9 cellular contexts compared by ENCODE assay signal in genomic region chr3:128490650-128491070, GRCh38. TPM values are rescaled to one million over a fixed set of nuclear protein-coding genes. Genes with fewer than 3 reads are reported as not detected.
DNase-seq lines count a peak whose midpoint lies in the region; ATAC-seq and TF ChIP-seq lines count a peak whose summit lies in the region.
"Had no signal": no experiment of that assay in that cellular context is flagged by ENCODE, and none has a peak within 500 bp of the region (broad histone marks: within the 10 kb centered on the region; RNA-seq: fewer than 3 reads in every experiment).

No MANE protein-coding gene starts in this region.

- H3K36me3 ChIP-seq in PC-9 (ENCODE audit: low read depth) (no peaks in the 10 kb centered on the region), skeletal muscle satellite cell (ENCODE audit: insufficient read depth, low read length) (no peaks in the 10 kb centered on the region)

- H3K4me3 Mint-ChIP-seq in activated CD4-positive, alpha-beta memory T cell treated with anti-CD3 and anti-CD28 coated beads for 36 hours = no peak overlapping the region
- no peak overlapping the region for H3K4me3 Mint-ChIP-seq in activated CD4-positive, alpha-beta memory T cell treated with anti-CD3 and anti-CD28 coated beads, Interleukin-2, amount 10 ng/mL, durations not matched to agents 7 days and 5 days
- H3K4me3 Mint-ChIP-seq in effector memory CD8-positive, alpha-beta T cell = peak overlapping the region in 1 of 2 donors; percentile 81
- no peak overlapping the region for H3K4me3 Mint-ChIP-seq in activated CD8-positive, alpha-beta T cell treated with anti-CD3 and anti-CD28 coated beads for 36 hours
- no peak overlapping the region for H3K4me3 Mint-ChIP-seq in activated naive CD4-positive, alpha-beta T cell treated with anti-CD3 and anti-CD28 coated beads for 36 hours

- H3K36me3 Mint-ChIP-seq in activated CD4-positive, alpha-beta memory T cell treated with anti-CD3 and anti-CD28 coated beads for 36 hours = no peaks in the 10 kb centered on the region
- H3K36me3 Mint-ChIP-seq in activated CD4-positive, alpha-beta memory T cell treated with anti-CD3 and anti-CD28 coated beads, Interleukin-2, amount 10 ng/mL, durations not matched to agents 7 days and 5 days (ENCODE audit: low read depth) = no peaks in the 10 kb centered on the region
- peaks cover 3% of the 10 kb centered on the region for H3K36me3 Mint-ChIP-seq in effector memory CD8-positive, alpha-beta T cell (ENCODE audit: insufficient read depth)
- no peaks in the 10 kb centered on the region for H3K36me3 Mint-ChIP-seq in activated CD8-positive, alpha-beta T cell treated with anti-CD3 and anti-CD28 coated beads for 36 hours (ENCODE audit: low read depth)
- no peaks in the 10 kb centered on the region for H3K36me3 Mint-ChIP-seq in activated naive CD4-positive, alpha-beta T cell treated with anti-CD3 and anti-CD28 coated beads for 36 hours (ENCODE audit: low read depth)

- H3K4me1 ChIP-seq in PC-9 (replicated peaks; ENCODE audit: insufficient read depth) (peaks cover 18% of the 10 kb centered on the region), skeletal muscle satellite cell (ENCODE audit: control insufficient read depth, insufficient read depth, low read length) (peaks cover 28% of the 10 kb centered on the region)

- H3K27me3 ChIP-seq in PC-9 (ENCODE audit: insufficient read depth, low read depth) (no peaks in the 10 kb centered on the region), skeletal muscle satellite cell (ENCODE audit: control insufficient read depth, insufficient read depth, low read length) (peaks cover 94% of the 10 kb centered on the region)

- peak overlapping the region; percentile 93; the same call in 1 of the 2 replicates for H3K4me3 ChIP-seq in PC-9
- H3K4me3 ChIP-seq in iPS-18c (ENCODE audit: insufficient read depth, low read depth, low read length) = peak overlapping the region; percentile 50; the same call in 1 of the 2 replicates
- no peak overlapping the region for H3K4me3 ChIP-seq in skeletal muscle satellite cell (ENCODE audit: low read length)

- no peak overlapping the region for H3K27ac Mint-ChIP-seq in activated CD4-positive, alpha-beta memory T cell treated with anti-CD3 and anti-CD28 coated beads for 36 hours
- H3K27ac Mint-ChIP-seq in activated CD4-positive, alpha-beta memory T cell treated with anti-CD3 and anti-CD28 coated beads, Interleukin-2, amount 10 ng/mL, durations not matched to agents 7 days and 5 days = no peak overlapping the region
- no peak overlapping the region for H3K27ac Mint-ChIP-seq in effector memory CD8-positive, alpha-beta T cell
- H3K27ac Mint-ChIP-seq in activated CD8-positive, alpha-beta T cell treated with anti-CD3 and anti-CD28 coated beads for 36 hours = no peak overlapping the region
- H3K27ac Mint-ChIP-seq in activated naive CD4-positive, alpha-beta T cell treated with anti-CD3 and anti-CD28 coated beads for 36 hours = no peak overlapping the region

- CTCF ChIA-PET in activated CD4-positive, alpha-beta memory T cell treated with anti-CD3 and anti-CD28 coated beads for 36 hours (lab: Charles Lee) = interaction anchor here (0.8 to 1.8 kb wide), 4 partner anchors 43 to 119 kb away, joined by 3 to 20 read pairs (median 4); no protein-coding TSS in a partner anchor
- CTCF ChIA-PET in activated CD4-positive, alpha-beta memory T cell treated with anti-CD3 and anti-CD28 coated beads, Interleukin-2, amount 10 ng/mL, durations not matched to agents 7 days and 5 days (lab: Charles Lee) = interaction anchor here (1.5 kb wide), 1 partner anchor 63 kb away, joined by 5 read pairs; no protein-coding TSS in a partner anchor
- CTCF ChIA-PET in PC-9 (lab: Charles Lee) = interaction anchor here (0.6 kb wide), 1 partner anchor 75 kb away, joined by 3 read pairs; no protein-coding TSS in a partner anchor
- CTCF ChIA-PET in activated CD8-positive, alpha-beta T cell treated with anti-CD3 and anti-CD28 coated beads for 36 hours (lab: Charles Lee) = interaction anchor here (0.9 to 1.3 kb wide), 5 partner anchors 8 to 65 kb away, joined by 3 to 5 read pairs (median 4); no protein-coding TSS in a partner anchor
- CTCF ChIA-PET in activated naive CD4-positive, alpha-beta T cell treated with anti-CD3 and anti-CD28 coated beads for 36 hours (lab: Charles Lee) = interaction anchor here (0.6 to 3.9 kb wide), 3 partner anchors 64 to 212 kb away, joined by 3 to 19 read pairs (median 5); no protein-coding TSS in a partner anchor

- peak; percentile 10 for DNase-seq in activated CD4-positive, alpha-beta memory T cell treated with anti-CD3 and anti-CD28 coated beads for 36 hours
- no peak for DNase-seq in activated CD4-positive, alpha-beta memory T cell treated with anti-CD3 and anti-CD28 coated beads, Interleukin-2, amount 10 ng/mL, durations not matched to agents 7 days and 5 days
- no peak for DNase-seq in PC-9
- DNase-seq in effector memory CD8-positive, alpha-beta T cell = no peak
- DNase-seq in activated CD8-positive, alpha-beta T cell treated with anti-CD3 and anti-CD28 coated beads for 36 hours = no peak
- no peak for DNase-seq in activated naive CD4-positive, alpha-beta T cell treated with anti-CD3 and anti-CD28 coated beads for 36 hours
- DNase-seq: NCI-H1417 treated with DMSO at 0.1 percent for 48 hours had no signal

- H3K79me2 ChIP-seq in PC-9 (ENCODE audit: low read depth) = peaks cover 32% of the 10 kb centered on the region

- H3K27me3 Mint-ChIP-seq in activated CD4-positive, alpha-beta memory T cell treated with anti-CD3 and anti-CD28 coated beads for 36 hours = peaks cover 63% of the 10 kb centered on the region
- H3K27me3 Mint-ChIP-seq in activated CD4-positive, alpha-beta memory T cell treated with anti-CD3 and anti-CD28 coated beads, Interleukin-2, amount 10 ng/mL, durations not matched to agents 7 days and 5 days = peaks cover 69% of the 10 kb centered on the region
- H3K27me3 Mint-ChIP-seq in effector memory CD8-positive, alpha-beta T cell = peaks cover 81 to 95% of the 10 kb centered on the region in 2 donors
- H3K27me3 Mint-ChIP-seq in activated CD8-positive, alpha-beta T cell treated with anti-CD3 and anti-CD28 coated beads for 36 hours = peaks cover 62% of the 10 kb centered on the region
- peaks cover 66% of the 10 kb centered on the region for H3K27me3 Mint-ChIP-seq in activated naive CD4-positive, alpha-beta T cell treated with anti-CD3 and anti-CD28 coated beads for 36 hours (ENCODE audit: low read depth)

- no peak for ATAC-seq in effector memory CD8-positive, alpha-beta T cell (replicated peaks)
- no peak for ATAC-seq in activated CD8-positive, alpha-beta T cell treated with anti-CD3 and anti-CD28 coated beads for 36 hours

- peaks cover 33% of the 10 kb centered on the region for H3K4me1 Mint-ChIP-seq in activated CD4-positive, alpha-beta memory T cell treated with anti-CD3 and anti-CD28 coated beads for 36 hours (ENCODE audit: low read depth)
- H3K4me1 Mint-ChIP-seq in activated CD4-positive, alpha-beta memory T cell treated with anti-CD3 and anti-CD28 coated beads, Interleukin-2, amount 10 ng/mL, durations not matched to agents 7 days and 5 days = peaks cover 27% of the 10 kb centered on the region
- peaks cover 23 to 27% of the 10 kb centered on the region in 2 donors for H3K4me1 Mint-ChIP-seq in effector memory CD8-positive, alpha-beta T cell (ENCODE audit: low read depth in 2 of 2)
- H3K4me1 Mint-ChIP-seq in activated CD8-positive, alpha-beta T cell treated with anti-CD3 and anti-CD28 coated beads for 36 hours (ENCODE audit: low read depth) = peaks cover 25% of the 10 kb centered on the region
- peaks cover 35% of the 10 kb centered on the region for H3K4me1 Mint-ChIP-seq in activated naive CD4-positive, alpha-beta T cell treated with anti-CD3 and anti-CD28 coated beads for 36 hours (ENCODE audit: low read depth)

- intact Hi-C loops in activated CD4-positive, alpha-beta memory T cell treated with anti-CD3 and anti-CD28 coated beads for 36 hours (cut with micrococcal nuclease) = loop anchor here (1.0 to 5.0 kb wide), 2 partner anchors 7 to 117 kb away; no protein-coding TSS in a partner anchor
- intact Hi-C loops in PC-9 (cut with micrococcal nuclease; ENCODE audit: unreplicated experiment) = loop anchor here (1.0 kb wide), 1 partner anchor 15 kb away; no protein-coding TSS in a partner anchor
- intact Hi-C loops in activated CD8-positive, alpha-beta T cell treated with anti-CD3 and anti-CD28 coated beads for 36 hours (cut with micrococcal nuclease) = loop anchor here (5.0 to 10.0 kb wide), 3 partner anchors 48 to 406 kb away; no protein-coding TSS in a partner anchor
- intact Hi-C loops in activated naive CD4-positive, alpha-beta T cell treated with anti-CD3 and anti-CD28 coated beads for 36 hours (cut with micrococcal nuclease) = loop anchor here (2.0 to 10.0 kb wide), 4 partner anchors 82 to 414 kb away; partner anchors contain the start of gene EEFSEC

- no peaks in the 10 kb centered on the region; the same call in 1 of the 2 replicates for H3F3A ChIP-seq in PC-9 (ENCODE audit: insufficient read depth, low read depth)

- no peaks in the 10 kb centered on the region for H3K9me2 ChIP-seq in PC-9 (ENCODE audit: insufficient read depth)

- H3K27ac ChIP-seq in PC-9 = no peak overlapping the region

- H3K9me3 Mint-ChIP-seq in activated CD4-positive, alpha-beta memory T cell treated with anti-CD3 and anti-CD28 coated beads for 36 hours = no peaks in the 10 kb centered on the region
- no peaks in the 10 kb centered on the region for H3K9me3 Mint-ChIP-seq in activated CD4-positive, alpha-beta memory T cell treated with anti-CD3 and anti-CD28 coated beads, Interleukin-2, amount 10 ng/mL, durations not matched to agents 7 days and 5 days
- no peaks in the 10 kb centered on the region for H3K9me3 Mint-ChIP-seq in effector memory CD8-positive, alpha-beta T cell
- no peaks in the 10 kb centered on the region for H3K9me3 Mint-ChIP-seq in activated CD8-positive, alpha-beta T cell treated with anti-CD3 and anti-CD28 coated beads for 36 hours
- no peaks in the 10 kb centered on the region for H3K9me3 Mint-ChIP-seq in activated naive CD4-positive, alpha-beta T cell treated with anti-CD3 and anti-CD28 coated beads for 36 hours

- H4K20me1 ChIP-seq in PC-9 (ENCODE audit: insufficient read depth) = no peaks in the 10 kb centered on the region; the same call in 1 of the 2 replicates

- H3K9me3 ChIP-seq in PC-9 (ENCODE audit: insufficient read depth, low read depth) (no peaks in the 10 kb centered on the region), iPS-18c (ENCODE audit: control insufficient read depth, insufficient read depth, low read length) (peaks cover 2% of the 10 kb centered on the region), skeletal muscle satellite cell (replicated peaks; ENCODE audit: low read length) (no peaks in the 10 kb centered on the region)

- TF ChIP-seq CTCF in PC-9 (conservative IDR thresholded peaks at IDR 0.05) = no peak
- TF ChIP-seq CTCF in activated CD8-positive, alpha-beta T cell treated with anti-CD3 and anti-CD28 coated beads for 36 hours (IDR thresholded peaks at IDR 0.05) = no peak

- no peak overlapping the region for H3K9ac ChIP-seq in skeletal muscle satellite cell (ENCODE audit: low read depth, low read length)

- POLR2A ChIA-PET in activated CD4-positive, alpha-beta memory T cell treated with anti-CD3 and anti-CD28 coated beads for 36 hours (lab: Charles Lee) = no interaction called here
- POLR2A ChIA-PET in activated CD4-positive, alpha-beta memory T cell treated with anti-CD3 and anti-CD28 coated beads, Interleukin-2, amount 10 ng/mL, durations not matched to agents 7 days and 5 days (lab: Charles Lee) = no interaction called here
- POLR2A ChIA-PET in PC-9 (lab: Charles Lee; ENCODE audit: unreplicated experiment) = no interaction called here
- POLR2A ChIA-PET in activated CD8-positive, alpha-beta T cell treated with anti-CD3 and anti-CD28 coated beads for 36 hours (lab: Charles Lee) = interaction anchor here (1.4 kb wide), 1 partner anchor 58 kb away, joined by 5 read pairs; no protein-coding TSS in a partner anchor

- H3K4me2 ChIP-seq in PC-9 (peak overlapping the region; percentile 87), skeletal muscle satellite cell (ENCODE audit: low read length) (peak overlapping the region; percentile 79)

- no TSS peak for BruUV-seq in PC-9 (replicated peaks; lab: Mats Ljungman, UMichigan)

- no peak overlapping the region for H2AFZ ChIP-seq in PC-9

RNA-seq across cellular contexts. Expression of gene GATA2, which starts 2.3 kb away (rescaled TPM):
- not detected for total RNA-seq in activated CD4-positive, alpha-beta memory T cell treated with anti-CD3 and anti-CD28 coated beads for 36 hours
- under 1 TPM; 0.08 to 0.23 TPM for total RNA-seq in activated CD4-positive, alpha-beta memory T cell treated with anti-CD3 and anti-CD28 coated beads, Interleukin-2, amount 10 ng/mL, durations not matched to agents 7 days and 5 days
- 29.0 and 36.9 TPM in 2 replicates for total RNA-seq in PC-9 (2021)
- total RNA-seq in skeletal muscle satellite cell (2012; rRNA removed) = 0.87 and 3.3 TPM in 2 replicates
- total RNA-seq in activated CD8-positive, alpha-beta T cell treated with anti-CD3 and anti-CD28 coated beads for 36 hours = not detected
- total RNA-seq in activated naive CD4-positive, alpha-beta T cell treated with anti-CD3 and anti-CD28 coated beads for 36 hours = under 1 TPM in 1 of 2 experiments, not detected in 1; 0.35 TPM

RNA-seq across cellular contexts. Expression of gene DNAJB8, which starts 24.0 kb away (rescaled TPM):
- total RNA-seq in activated CD4-positive, alpha-beta memory T cell treated with anti-CD3 and anti-CD28 coated beads for 36 hours = not detected
- not detected for total RNA-seq in activated CD4-positive, alpha-beta memory T cell treated with anti-CD3 and anti-CD28 coated beads, Interleukin-2, amount 10 ng/mL, durations not matched to agents 7 days and 5 days
- total RNA-seq in PC-9 (2021) = not detected in 2 replicates
- total RNA-seq in skeletal muscle satellite cell (2012; rRNA removed) = under 0.01 TPM in 1 of 2 replicates, not detected in the other
- not detected for total RNA-seq in activated CD8-positive, alpha-beta T cell treated with anti-CD3 and anti-CD28 coated beads for 36 hours
- not detected for total RNA-seq in activated naive CD4-positive, alpha-beta T cell treated with anti-CD3 and anti-CD28 coated beads for 36 hours

Comparison
In these comparisons a context has a peak if more than half of its experiments do, and no peak if none do; other contexts are left out.
1. RNA of gene GATA2, which starts 2.3 kb away (total RNA-seq): 29.0 to 36.9 TPM in PC-9; 0.35 TPM in activated naive CD4-positive, alpha-beta T cell treated with anti-CD3 and anti-CD28 coated beads for 36 hours, 0.08 to 0.23 TPM in activated CD4-positive, alpha-beta memory T cell treated with anti-CD3 and anti-CD28 coated beads, Interleukin-2, amount 10 ng/mL, durations not matched to agents 7 days and 5 days, not detected in activated CD4-positive, alpha-beta memory T cell treated with anti-CD3 and anti-CD28 coated beads for 36 hours and not detected in activated CD8-positive, alpha-beta T cell treated with anti-CD3 and anti-CD28 coated beads for 36 hours; every median in the first group is over 10 times any median in the second.